ENCODE assay signal across 11 cellular contexts in genomic region chr17:3748576-3748975, GRCh38. TPM values are rescaled to one million over a fixed set of nuclear protein-coding genes. Genes with fewer than 3 reads are reported as not detected.
"Had no signal": no experiment of that assay in that cellular context is flagged by ENCODE, and none has a peak within 500 bp of the region (broad histone marks: within the 10 kb centered on the region; RNA-seq: fewer than 3 reads in every experiment).

No MANE protein-coding gene starts in this region.

- H3K9me3 ChIP-seq: ascending aorta, pancreas had no signal

- H3K27me3 Mint-ChIP-seq: activated CD4-positive, alpha-beta T cell treated with anti-CD3 and anti-CD28 coated beads for 36 hours had no signal

- H3K4me1 Mint-ChIP-seq: nephron had no signal

- H3K4me3 Mint-ChIP-seq: activated CD4-positive, alpha-beta T cell treated with anti-CD3 and anti-CD28 coated beads for 36 hours; nephron had no signal

- H3K27me3 ChIP-seq: ascending aorta, dorsolateral prefrontal cortex, foreskin keratinocyte, pancreas had no signal

- FAIRE-seq: bronchial epithelial cell, pancreas had no signal

- H3K27ac ChIP-seq: ascending aorta, dorsolateral prefrontal cortex, foreskin keratinocyte, pancreas, VCaP had no signal

- H3K9me3 Mint-ChIP-seq: nephron had no signal

- DNase-seq: activated CD4-positive, alpha-beta T cell treated with anti-CD3 and anti-CD28 coated beads for 36 hours; activated effector memory CD4-positive, alpha-beta T cell treated with Interleukin-2 at 50 U/mL for 16 hours; dorsolateral prefrontal cortex; foreskin keratinocyte; pancreas; stimulated activated CD4-positive, alpha-beta T cell treated with anti-CD3 and anti-CD28 coated beads, Interleukin-4, amount 100 ng/mL, for 4 hours; SW 1271 had no signal

- H3K4me3 ChIP-seq: ascending aorta, dorsolateral prefrontal cortex, pancreas had no signal

- H3K27ac Mint-ChIP-seq: activated CD4-positive, alpha-beta T cell treated with anti-CD3 and anti-CD28 coated beads for 36 hours; nephron had no signal

- ATAC-seq: activated CD4-positive, alpha-beta T cell treated with anti-CD3 and anti-CD28 coated beads for 36 hours; foreskin keratinocyte; pancreas had no signal

- H3K4me1 ChIP-seq: ascending aorta, foreskin keratinocyte, pancreas had no signal

RNA-seq across cellular contexts. Expression of gene HASPIN, which starts 24.9 kb away (rescaled TPM):
- polyA plus RNA-seq: pancreas had no signal

RNA-seq across cellular contexts. Expression of gene P2RX5, which starts 52.6 kb away (rescaled TPM):
- total RNA-seq: ascending aorta had no signal
